Comparison of ENCODE assay signal across 8 cellular contexts in genomic region chr16:74601131-74601871, GRCh38. TPM values are rescaled to one million over a fixed set of nuclear protein-coding genes. Genes with fewer than 3 reads are reported as not detected.
DNase-seq lines count a peak whose midpoint lies in the region; ATAC-seq, FAIRE-seq and TF ChIP-seq lines count a peak whose summit lies in the region.

No MANE protein-coding gene starts in this region.

- H3K27me3 ChIP-seq in uterus (no peaks in the 10 kb centered on the region), body of pancreas (no peaks in the 10 kb centered on the region)

- peak; percentile 39 for DNase-seq in NCI-H226
- DNase-seq in activated T-helper 1 cell treated with Interleukin-2 at 50 U/mL for 16 hours (ENCODE audit: low read depth) = peak; percentile 56
- DNase-seq in stimulated activated CD4-positive, alpha-beta T cell treated with anti-CD3 and anti-CD28 coated beads, Interleukin-1b, Interleukin-23, amount 100 ng/mL, for 48 hours = peak; percentile 61
- no peak for DNase-seq in kidney
- DNase-seq in endothelial cell (ENCODE audit: low spot score) = no peak
- DNase-seq in uterus = no peak
- DNase-seq in body of pancreas = no peak

- intact Hi-C loops in kidney (cut with DNase I) = no loop called here
- intact Hi-C loops in uterus (cut with DNase I; ENCODE audit: low total_unique reads) = no loop called here
- intact Hi-C loops in body of pancreas (cut with DNase I) = no loop called here

- H3K36me3 Mint-ChIP-seq in endothelial cell (ENCODE audit: low read depth, unreplicated experiment) = peaks cover 6% of the 10 kb centered on the region

- H3K4me3 ChIP-seq in kidney (ENCODE audit: low read length in 2 of 2) = no peak overlapping the region
- no peak overlapping the region for H3K4me3 ChIP-seq in uterus
- no peak overlapping the region for H3K4me3 ChIP-seq in body of pancreas

- WGBS in body of pancreas, 2 donors = 55% methylated on average over 9 of the region's 9 CpGs

- no peaks in the 10 kb centered on the region for H3K9me3 ChIP-seq in kidney (ENCODE audit: control insufficient read depth in 1 of 2, low read length in 2 of 2)
- no peaks in the 10 kb centered on the region for H3K9me3 ChIP-seq in uterus
- H3K9me3 ChIP-seq in body of pancreas = no peaks in the 10 kb centered on the region

- H3K27ac Mint-ChIP-seq in endothelial cell (ENCODE audit: unreplicated experiment) = no peak overlapping the region

- FAIRE-seq in kidney (lab: Jason Lieb, UNC) = no peak

- no peaks in the 10 kb centered on the region for H3K9me3 Mint-ChIP-seq in endothelial cell (ENCODE audit: unreplicated experiment)

- ATAC-seq in GM21423 (IDR thresholded peaks at IDR 0.05; ENCODE audit: unreplicated experiment) (peak; percentile 94), body of pancreas (no peak)

- no peak overlapping the region for H3K9ac ChIP-seq in kidney (ENCODE audit: low read length in 2 of 2)

- H3K27me3 Mint-ChIP-seq in endothelial cell (ENCODE audit: unreplicated experiment) = peaks cover 5% of the 10 kb centered on the region

- TF ChIP-seq CTCF in kidney (IDR thresholded peaks at IDR 0.05; ENCODE audit: borderline replicate concordance, extremely low read depth, insufficient read depth) (no peak), endothelial cell (IDR thresholded peaks at IDR 0.05; ENCODE audit: unreplicated experiment) (no peak), uterus (IDR thresholded peaks at IDR 0.05) (no peak), body of pancreas (IDR thresholded peaks at IDR 0.05) (no peak)

- peaks cover 20% of the 10 kb centered on the region for H3K4me1 Mint-ChIP-seq in endothelial cell (ENCODE audit: unreplicated experiment)

- H3K27ac ChIP-seq in kidney (ENCODE audit: low read depth in 2 of 2, low read length in 2 of 2) (no peak overlapping the region), uterus (no peak overlapping the region), body of pancreas (no peak overlapping the region)

- no peak for TF ChIP-seq POLR2A in uterus (IDR thresholded peaks at IDR 0.05)
- no peak for TF ChIP-seq POLR2A in body of pancreas (IDR thresholded peaks at IDR 0.05)

- H3K4me3 Mint-ChIP-seq in endothelial cell (ENCODE audit: unreplicated experiment) = no peak overlapping the region

- H3K4me1 ChIP-seq in kidney (ENCODE audit: control insufficient read depth in 1 of 2, insufficient read depth in 1 of 2, low read depth in 1 of 2, low read length in 2 of 2) (peaks cover 0 to 8% of the 10 kb centered on the region in 2 donors), uterus (peaks cover 4 to 6% of the 10 kb centered on the region in 2 donors), body of pancreas (peaks cover 53% of the 10 kb centered on the region)

- H3K36me3 ChIP-seq in kidney (ENCODE audit: control insufficient read depth in 1 of 2, insufficient read depth in 2 of 2, low read length in 2 of 2) (no peaks in the 10 kb centered on the region), uterus (no peaks in the 10 kb centered on the region), body of pancreas (replicated peaks in 1 of 2; ENCODE audit: insufficient read depth in 1 of 2, low read depth in 2 of 2) (no peaks in the 10 kb centered on the region)

RNA-seq across cellular contexts. Expression of gene GLG1, which starts 5.6 kb away (rescaled TPM):
- total RNA-seq in kidney = 167 TPM
- polyA plus RNA-seq in kidney (ENCODE audit: insufficient read depth, low read depth, low replicate concordance) = 58.8 TPM
- total RNA-seq in endothelial cell (ENCODE audit: unreplicated experiment) = 153 TPM
- total RNA-seq in uterus = 100 to 1,000 TPM in 2 of 4 donors, 10 to 100 TPM in 2; 53.0 to 272 (median 127) TPM
- total RNA-seq in body of pancreas = 100 to 1,000 TPM; 103 to 144 TPM

Comparison
In these comparisons a context has a peak if more than half of its experiments do, and no peak if none do; other contexts are left out.
1. DNase-seq: peak in NCI-H226 (single experiment), activated T-helper 1 cell treated with Interleukin-2 at 50 U/mL for 16 hours (single experiment) and stimulated activated CD4-positive, alpha-beta T cell treated with anti-CD3 and anti-CD28 coated beads, Interleukin-1b, Interleukin-23, amount 100 ng/mL, for 48 hours (single experiment); none in kidney (single experiment), endothelial cell (single experiment), uterus (0 of 2) and body of pancreas (0 of 4).